In the genomic region with DNA sequence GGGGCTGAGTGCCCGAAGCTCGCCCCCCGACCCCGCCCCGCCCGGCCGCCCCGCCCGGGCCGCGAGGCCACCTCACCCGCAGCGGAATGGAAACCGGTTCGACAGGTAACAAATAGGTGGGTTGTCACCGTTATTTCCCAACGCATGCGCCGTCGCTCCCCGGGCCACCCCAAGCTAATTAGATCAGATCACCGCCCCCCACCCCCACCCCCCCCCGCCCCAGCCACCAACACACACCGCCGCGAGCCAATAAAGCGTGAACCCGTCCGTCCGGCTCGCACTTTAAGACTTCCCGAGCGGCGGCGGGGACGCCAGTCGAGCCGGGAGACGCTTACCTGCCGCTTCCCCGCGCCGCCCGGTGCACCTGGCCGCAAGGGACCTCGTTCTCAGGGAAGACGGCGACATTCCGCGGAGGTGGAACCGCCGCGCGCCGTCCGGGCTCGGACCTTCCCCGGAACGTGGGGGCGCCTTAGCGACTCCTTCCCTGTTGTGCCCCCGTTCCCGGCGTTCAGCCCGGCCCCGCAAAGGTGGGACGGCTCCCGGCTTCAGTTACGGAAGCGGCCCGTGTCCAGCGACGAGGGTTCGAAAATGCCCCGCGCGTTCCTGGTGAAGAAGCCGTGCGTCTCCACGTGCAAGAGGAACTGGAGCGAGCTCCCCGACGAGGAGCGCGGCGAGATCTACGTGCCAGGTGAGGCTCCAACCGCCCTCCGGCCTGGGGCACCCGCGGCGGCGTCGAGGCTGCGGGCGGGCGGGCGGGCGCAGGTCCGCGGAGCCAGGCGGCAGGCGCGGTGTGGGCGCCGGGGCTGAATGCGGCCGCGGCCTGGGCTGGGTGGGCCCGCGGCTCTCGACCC, we compare ENCODE assay signal across 10 cellular contexts. TPM values are rescaled to one million over a fixed set of nuclear protein-coding genes. Genes with fewer than 3 reads are reported as not detected.
DNase-seq lines count a peak whose midpoint lies in the region; ATAC-seq, FAIRE-seq and TF ChIP-seq lines count a peak whose summit lies in the region.
"Had no signal": no experiment of that assay in that cellular context is flagged by ENCODE, and none has a peak within 500 bp of the region (broad histone marks: within the 10 kb centered on the region; RNA-seq: fewer than 3 reads in every experiment).

A gene (plus strand): TSS at position 278 of the 851 bp plus-strand sequence. CDS start 311 bp downstream, at position 589.

- H3K9ac ChIP-seq in OCI-LY1 (ENCODE audit: low read length) (no peak within 1 kb of the TSS), skeletal muscle satellite cell (ENCODE audit: low read depth, low read length) (no peak within 1 kb of the TSS)

- WGBS in esophagus squamous epithelium, 2 donors: no CpG with 5 or more reads among the region's 112 CpGs

- DNase-seq in NCI-H1417 (lab: John Stamatoyannopoulos, UW): peak in 2 of 3 experiments; percentile 67 to 85
- DNase-seq in NCI-H1417 treated with DMSO at 0.1 percent for 48 hours (lab: John Stamatoyannopoulos, UW): no peak
- no peak for DNase-seq in esophagus squamous epithelium (lab: John Stamatoyannopoulos, UW)
- DNase-seq in mesenteric fat pad (ENCODE audit: low spot score): no peak
- DNase-seq in H54 (ENCODE audit: insufficient read length, low spot score): no peak

- intact Hi-C loops in esophagus squamous epithelium (cut with DNase I): no loop called here

- H3K9me3 ChIP-seq in OCI-LY1 (ENCODE audit: low read length): no peaks in the 10 kb centered on the region
- no peaks in the 10 kb centered on the region for H3K9me3 ChIP-seq in esophagus squamous epithelium
- no peaks in the 10 kb centered on the region for H3K9me3 ChIP-seq in skeletal muscle satellite cell (replicated peaks; ENCODE audit: low read length)

- H3K4me3 ChIP-seq in OCI-LY1 (ENCODE audit: low read depth, low read length, poor library complexity, severe bottlenecking) (no peak within 1 kb of the TSS), esophagus squamous epithelium (peak within 1 kb of the TSS; percentile 53 to 71 (median 68)), skeletal muscle satellite cell (ENCODE audit: low read length) (no peak within 1 kb of the TSS)

- no peak within 1 kb of the TSS for H2AFZ ChIP-seq in OCI-LY1 (ENCODE audit: low read length)

- no peaks in the 10 kb centered on the region for H3K79me2 ChIP-seq in OCI-LY1 (ENCODE audit: insufficient read depth, low read length)

- no peaks in the 10 kb centered on the region for H3F3A ChIP-seq in OCI-LY1 (ENCODE audit: insufficient read depth, low read length)

- no peak for ATAC-seq in HG03469 (IDR thresholded peaks at IDR 0.05; ENCODE audit: unreplicated experiment)

- peaks cover 28% of the 10 kb centered on the region for H3K27me3 ChIP-seq in OCI-LY1 (ENCODE audit: insufficient read depth, low read length)
- H3K27me3 ChIP-seq in esophagus squamous epithelium: peaks cover 0 to 49% (median 9%) of the 10 kb centered on the region in 4 donors
- H3K27me3 ChIP-seq in skeletal muscle satellite cell (ENCODE audit: control insufficient read depth, insufficient read depth, low read length): peaks cover 55% of the 10 kb centered on the region

- TF ChIP-seq CTCF in OCI-LY1 (IDR thresholded peaks at IDR 0.05; ENCODE audit: low read length) (no peak), esophagus squamous epithelium (IDR thresholded peaks at IDR 0.05) (peak in 1 of 6 experiments; percentile 5)

- H4K20me1 ChIP-seq in OCI-LY1 (ENCODE audit: insufficient read depth, low read length): no peaks in the 10 kb centered on the region

- H3K4me1 ChIP-seq in OCI-LY1 (ENCODE audit: insufficient read depth, low read length, severe bottlenecking) (peaks cover 23% of the 10 kb centered on the region), esophagus squamous epithelium (peaks cover 48 to 100% (median 61%) of the 10 kb centered on the region in 3 donors), skeletal muscle satellite cell (ENCODE audit: control insufficient read depth, insufficient read depth, low read length) (peaks cover 14% of the 10 kb centered on the region)

- H3K36me3 ChIP-seq in OCI-LY1 (ENCODE audit: insufficient read depth, low read length) (no peaks in the 10 kb centered on the region), esophagus squamous epithelium (no peaks in the 10 kb centered on the region), skeletal muscle satellite cell (ENCODE audit: insufficient read depth, low read length) (no peaks in the 10 kb centered on the region)

- peak within 1 kb of the TSS; percentile 46 for H3K4me2 ChIP-seq in OCI-LY1 (ENCODE audit: low read length)
- peak within 1 kb of the TSS; percentile 37 for H3K4me2 ChIP-seq in skeletal muscle satellite cell (ENCODE audit: low read length)

- TF ChIP-seq POLR2A in esophagus squamous epithelium (IDR thresholded peaks at IDR 0.05) (peak in 2 of 4 donors; percentile 46 to 50), H54 (IDR thresholded peaks at IDR 0.05; ENCODE audit: low read depth, low read length) (no peak)

- H3K9me2 ChIP-seq in OCI-LY1 (ENCODE audit: low read depth, low read length): no peaks in the 10 kb centered on the region

- H3K27ac ChIP-seq in OCI-LY1 (ENCODE audit: low read depth, low read length, poor library complexity, severe bottlenecking): no peak within 1 kb of the TSS
- H3K27ac ChIP-seq in esophagus squamous epithelium: peak within 1 kb of the TSS; percentile 81 to 91 (median 89)

- FAIRE-seq in H54 (lab: Jason Lieb, UNC): no peak
- FAIRE-seq: A204.1 had no signal

RNA-seq across cellular contexts. Expression of the gene that starts here (rescaled TPM):
- total RNA-seq in esophagus squamous epithelium (10 to 100 TPM; 26.5 to 90.9 (median 55.3) TPM), mesenteric fat pad (not detected)
- total RNA-seq in skeletal muscle satellite cell (2012; rRNA removed): not detected in 2 replicates
- total RNA-seq: NCI-H460 had no signal

Comparison
In these comparisons a context has a peak if more than half of its experiments do, and no peak if none do; other contexts are left out.
1. RNA of the gene that starts here (total RNA-seq): 26.5 to 90.9 TPM in esophagus squamous epithelium; not detected in mesenteric fat pad (single experiment); every median in the first group is over 10 times any median in the second.
2. DNase-seq: peak in NCI-H1417 (2 of 3); none in NCI-H1417 treated with DMSO at 0.1 percent for 48 hours (single experiment), esophagus squamous epithelium (single experiment), mesenteric fat pad (single experiment) and H54 (single experiment).
3. H3K4me3 ChIP-seq: peak in esophagus squamous epithelium (4 of 4); none in OCI-LY1 (single experiment) and skeletal muscle satellite cell (single experiment).